Comparison of ENCODE assay signal across 34 cellular contexts in the genomic region with DNA sequence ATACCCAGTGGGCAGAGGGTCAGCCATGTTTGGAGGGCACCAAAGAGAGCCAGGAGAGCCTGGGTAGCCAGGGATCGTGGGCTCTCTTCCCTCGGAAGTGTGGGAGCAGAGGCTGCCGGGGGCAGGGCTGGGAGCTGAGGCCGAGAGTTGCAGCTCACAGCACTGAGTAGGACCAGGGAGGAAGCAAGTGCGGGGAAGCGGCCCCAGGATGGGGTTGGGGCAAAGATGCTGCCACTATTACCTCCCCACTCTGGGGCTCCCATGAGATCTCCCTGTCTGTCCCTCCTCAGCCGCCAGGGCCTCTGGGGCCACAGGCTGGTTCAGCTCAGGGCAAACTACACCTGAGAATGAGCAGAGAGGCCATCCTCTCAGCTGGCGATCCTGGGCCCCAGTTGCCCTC. TPM values are rescaled to one million over a fixed set of nuclear protein-coding genes. Genes with fewer than 3 reads are reported as not detected.
"Had no signal": no experiment of that assay in that cellular context is flagged by ENCODE, and none has a peak within 500 bp of the region (broad histone marks: within the 10 kb centered on the region; RNA-seq: fewer than 3 reads in every experiment).

No MANE protein-coding gene starts in this region.

- H3K36me3 Mint-ChIP-seq: activated CD4-positive, alpha-beta memory T cell treated with anti-CD3 and anti-CD28 coated beads for 36 hours; activated naive CD4-positive, alpha-beta T cell treated with anti-CD3 and anti-CD28 coated beads, Interleukin-2, amount 10 ng/mL, durations not matched to agents 7 days and 5 days; activated naive CD8-positive, alpha-beta T cell treated with anti-CD3 and anti-CD28 coated beads, Interleukin-2, amount 10 ng/mL, durations not matched to agents 7 days and 5 days; brain had no signal

- H3K36me3 ChIP-seq: ascending aorta, breast epithelium, cardiac muscle cell, colonic mucosa, esophagus squamous epithelium, gastroesophageal sphincter had no signal

- H3K9me3 ChIP-seq: ascending aorta, colonic mucosa, esophagus squamous epithelium had no signal

- H3K27me3 ChIP-seq: ascending aorta, cardiac muscle cell, colonic mucosa had no signal

- H3K27me3 Mint-ChIP-seq: activated CD4-positive, alpha-beta memory T cell treated with anti-CD3 and anti-CD28 coated beads for 36 hours; activated CD4-positive, alpha-beta T cell treated with anti-CD3 and anti-CD28 coated beads, Interleukin-2, amount 10 ng/mL, durations not matched to agents 24 days and 14 days; activated T-cell treated with anti-CD3 and anti-CD28 coated beads, Interleukin-2, amount 50 U/mL, for 24 hours had no signal

- DNase-seq: activated CD4-positive, alpha-beta memory T cell treated with anti-CD3 and anti-CD28 coated beads for 36 hours; activated CD4-positive, alpha-beta T cell treated with anti-CD3 and anti-CD28 coated beads for 36 hours; activated CD4-positive, alpha-beta T cell treated with anti-CD3 and anti-CD28 coated beads, Interleukin-2, amount 10 ng/mL, durations not matched to agents 24 days and 14 days; activated CD4-positive, CD25-positive, alpha-beta regulatory T cell; activated CD4-positive, CD25-positive, alpha-beta regulatory T cell treated with anti-CD3 and anti-CD28 coated beads, Interleukin-2, amount 50 U/mL, for 72 hours; activated CD8-positive, alpha-beta memory T cell treated with anti-CD3 and anti-CD28 coated beads, Interleukin-2, amount 50 U/mL, for 48 hours; activated CD8-positive, alpha-beta T cell treated with anti-CD3 and anti-CD28 coated beads, Interleukin-2, amount 10 ng/mL, durations not matched to agents 7 days and 5 days; activated gamma-delta T cell; activated naive CD4-positive, alpha-beta T cell; activated naive CD4-positive, alpha-beta T cell treated with anti-CD3 and anti-CD28 coated beads, Interleukin-2, amount 10 ng/mL, durations not matched to agents 7 days and 5 days; activated naive CD8-positive, alpha-beta T cell treated with anti-CD3 and anti-CD28 coated beads, Interleukin-2, amount 10 ng/mL, durations not matched to agents 7 days and 5 days; activated T-cell treated with anti-CD3 and anti-CD28 coated beads for 4 hours; activated T-cell treated with anti-CD3 and anti-CD28 coated beads, Interleukin-2, amount 50 U/mL, for 24 hours; activated T-cell treated with anti-CD3 and anti-CD28 coated beads, Interleukin-2, amount 50 U/mL, for 72 hours; central memory CD4-positive, alpha-beta T cell; cerebellar nuclear complex; colonic mucosa; effector CD8-positive, alpha-beta T cell; esophagus squamous epithelium; foreskin melanocyte; T-helper 2 cell had no signal

- H3K4me1 ChIP-seq: ascending aorta, breast epithelium, colonic mucosa, esophagus squamous epithelium, gastroesophageal sphincter had no signal

- H3K27ac ChIP-seq: ascending aorta, breast epithelium, cardiac muscle cell, colonic mucosa, epithelial cell of prostate, esophagus squamous epithelium, gastroesophageal sphincter had no signal

- H3K9me3 Mint-ChIP-seq: activated CD4-positive, alpha-beta T cell treated with anti-CD3 and anti-CD28 coated beads, Interleukin-2, amount 10 ng/mL, durations not matched to agents 24 days and 14 days; activated naive CD8-positive, alpha-beta T cell treated with anti-CD3 and anti-CD28 coated beads, Interleukin-2, amount 10 ng/mL, durations not matched to agents 7 days and 5 days had no signal

- ATAC-seq: activated CD4-positive, alpha-beta T cell treated with anti-CD3 and anti-CD28 coated beads for 36 hours; activated CD8-positive, alpha-beta T cell treated with anti-CD3 and anti-CD28 coated beads, Interleukin-2, amount 10 ng/mL, durations not matched to agents 7 days and 5 days; activated naive CD4-positive, alpha-beta T cell treated with anti-CD3 and anti-CD28 coated beads, Interleukin-2, amount 50 U/mL, for 72 hours; activated T-cell treated with anti-CD3 and anti-CD28 coated beads, Interleukin-2, amount 50 U/mL, for 72 hours; gastroesophageal sphincter had no signal

- H3K4me3 ChIP-seq: ascending aorta, breast epithelium, cardiac muscle cell, colonic mucosa, esophagus squamous epithelium, gastroesophageal sphincter had no signal

- H3K4me3 Mint-ChIP-seq: activated CD4-positive, alpha-beta memory T cell treated with anti-CD3 and anti-CD28 coated beads for 36 hours; activated CD4-positive, alpha-beta T cell treated with anti-CD3 and anti-CD28 coated beads for 36 hours; activated CD4-positive, alpha-beta T cell treated with anti-CD3 and anti-CD28 coated beads, Interleukin-2, amount 10 ng/mL, durations not matched to agents 24 days and 14 days; activated CD8-positive, alpha-beta T cell treated with anti-CD3 and anti-CD28 coated beads, Interleukin-2, amount 10 ng/mL, durations not matched to agents 7 days and 5 days; activated naive CD4-positive, alpha-beta T cell treated with anti-CD3 and anti-CD28 coated beads, Interleukin-2, amount 10 ng/mL, durations not matched to agents 7 days and 5 days; activated naive CD8-positive, alpha-beta T cell treated with anti-CD3 and anti-CD28 coated beads, Interleukin-2, amount 10 ng/mL, durations not matched to agents 7 days and 5 days; activated T-cell treated with anti-CD3 and anti-CD28 coated beads, Interleukin-2, amount 50 U/mL, for 24 hours; activated T-cell treated with anti-CD3 and anti-CD28 coated beads, Interleukin-2, amount 50 U/mL, for 72 hours; brain had no signal

- H3K27ac Mint-ChIP-seq: activated CD4-positive, alpha-beta memory T cell treated with anti-CD3 and anti-CD28 coated beads for 36 hours; activated CD4-positive, alpha-beta T cell treated with anti-CD3 and anti-CD28 coated beads for 36 hours; activated CD4-positive, alpha-beta T cell treated with anti-CD3 and anti-CD28 coated beads, Interleukin-2, amount 10 ng/mL, durations not matched to agents 24 days and 14 days; activated CD8-positive, alpha-beta T cell treated with anti-CD3 and anti-CD28 coated beads, Interleukin-2, amount 10 ng/mL, durations not matched to agents 7 days and 5 days; activated naive CD4-positive, alpha-beta T cell treated with anti-CD3 and anti-CD28 coated beads, Interleukin-2, amount 10 ng/mL, durations not matched to agents 7 days and 5 days; activated naive CD4-positive, alpha-beta T cell treated with anti-CD3 and anti-CD28 coated beads, Interleukin-2, amount 50 U/mL, for 72 hours; activated naive CD8-positive, alpha-beta T cell treated with anti-CD3 and anti-CD28 coated beads, Interleukin-2, amount 10 ng/mL, durations not matched to agents 7 days and 5 days; activated T-cell treated with anti-CD3 and anti-CD28 coated beads, Interleukin-2, amount 50 U/mL, for 24 hours; activated T-cell treated with anti-CD3 and anti-CD28 coated beads, Interleukin-2, amount 50 U/mL, for 72 hours had no signal

- FAIRE-seq: endometrium, endothelial cell of umbilical vein had no signal

RNA-seq across cellular contexts. Expression of a gene that starts 20.8 kb away (rescaled TPM):
- total RNA-seq: activated CD4-positive, alpha-beta memory T cell treated with anti-CD3 and anti-CD28 coated beads for 36 hours; activated CD4-positive, alpha-beta T cell treated with anti-CD3 and anti-CD28 coated beads for 36 hours; activated CD4-positive, alpha-beta T cell treated with anti-CD3 and anti-CD28 coated beads, Interleukin-2, amount 10 ng/mL, durations not matched to agents 24 days and 14 days; activated CD8-positive, alpha-beta T cell treated with anti-CD3 and anti-CD28 coated beads, Interleukin-2, amount 10 ng/mL, durations not matched to agents 7 days and 5 days; activated naive CD4-positive, alpha-beta T cell treated with anti-CD3 and anti-CD28 coated beads, Interleukin-2, amount 50 U/mL, for 72 hours; activated naive CD8-positive, alpha-beta T cell treated with anti-CD3 and anti-CD28 coated beads, Interleukin-2, amount 10 ng/mL, durations not matched to agents 7 days and 5 days; activated T-cell treated with anti-CD3 and anti-CD28 coated beads, Interleukin-2, amount 50 U/mL, for 72 hours; ascending aorta; dermis microvascular lymphatic vessel endothelial cell; endothelial cell of umbilical vein; fibroblast of villous mesenchyme; T-helper 1 cell treated with Interleukin-12 subunit alpha and Interleukin-12 subunit beta and Interleukin-4 antibody, amounts not matched to agents 30 ng/mL and 1 ng/mL, for 36 hours had no signal
- polyA plus RNA-seq: cardiac muscle cell, endothelial cell of umbilical vein, fibroblast of lung had no signal
